In genomic region chr19:41699231-41699967, GRCh38 we compare ENCODE assay signal across 23 cellular contexts. TPM values are rescaled to one million over a fixed set of nuclear protein-coding genes. Genes with fewer than 3 reads are reported as not detected.
DNase-seq lines count a peak whose midpoint lies in the region; ATAC-seq, FAIRE-seq and TF ChIP-seq lines count a peak whose summit lies in the region.
"Had no signal": no experiment of that assay in that cellular context is flagged by ENCODE, and none has a peak within 500 bp of the region (broad histone marks: within the 10 kb centered on the region; RNA-seq: fewer than 3 reads in every experiment).

No MANE protein-coding gene starts in this region.

- ATAC-seq in activated naive CD8-positive, alpha-beta T cell treated with anti-CD3 and anti-CD28 coated beads, Interleukin-2, amount 10 ng/mL, durations not matched to agents 7 days and 5 days (ENCODE audit: low read depth), result no peak
- peak; percentile 52 for ATAC-seq in left colon
- ATAC-seq: activated CD8-positive, alpha-beta T cell treated with anti-CD3 and anti-CD28 coated beads, Interleukin-2, amount 10 ng/mL, durations not matched to agents 7 days and 5 days; activated T-helper 17 cell treated with anti-CD3 and anti-CD28 coated beads, Interleukin-2, amount 50 U/mL, for 72 hours; effector memory CD8-positive, alpha-beta T cell; Right ventricle myocardium inferior; T-cell had no signal

- no peak for TF ChIP-seq EP300 in transverse colon (IDR thresholded peaks at IDR 0.05; ENCODE audit: low read depth)

- H3K36me3 ChIP-seq in transverse colon, result no peaks in the 10 kb centered on the region
- H3K36me3 ChIP-seq: heart right ventricle, tibial nerve had no signal

- H3K9me3 Mint-ChIP-seq in activated naive CD8-positive, alpha-beta T cell treated with anti-CD3 and anti-CD28 coated beads, Interleukin-2, amount 10 ng/mL, durations not matched to agents 7 days and 5 days, result no peaks in the 10 kb centered on the region
- H3K9me3 Mint-ChIP-seq in activated naive CD8-positive, alpha-beta T cell treated with anti-CD3 and anti-CD28 coated beads for 36 hours, result no peaks in the 10 kb centered on the region
- H3K9me3 Mint-ChIP-seq: activated T-helper 17 cell treated with anti-CD3 and anti-CD28 coated beads, Interleukin-2, amount 50 U/mL, for 72 hours; effector memory CD8-positive, alpha-beta T cell; stimulated activated naive B cell treated with anti-CD40 and anti-IgM and Interleukin-4, amounts not matched to agents 10 μg/mL and 1 μg/mL and 100 μg/mL, for 72 hours; T-cell had no signal

- no peak for FAIRE-seq in frontal cortex (lab: Jason Lieb, UNC)

- WGBS in transverse colon (ENCODE audit: low coverage in 1 of 2), 2 donors, result 61% methylated on average over 17 of the region's 17 CpGs; no CpG with 5 or more reads in 1 of the 2 donors

- peaks cover 3% of the 10 kb centered on the region for H3K27me3 Mint-ChIP-seq in activated naive CD8-positive, alpha-beta T cell treated with anti-CD3 and anti-CD28 coated beads, Interleukin-2, amount 10 ng/mL, durations not matched to agents 7 days and 5 days
- peaks cover 23% of the 10 kb centered on the region for H3K27me3 Mint-ChIP-seq in activated naive CD8-positive, alpha-beta T cell treated with anti-CD3 and anti-CD28 coated beads for 36 hours

- DNase-seq in activated naive CD8-positive, alpha-beta T cell treated with anti-CD3 and anti-CD28 coated beads, Interleukin-2, amount 10 ng/mL, durations not matched to agents 7 days and 5 days, result peak; percentile 22
- DNase-seq in activated naive CD8-positive, alpha-beta T cell treated with anti-CD3 and anti-CD28 coated beads for 36 hours, result no peak
- peak; percentile 30 for DNase-seq in activated CD8-positive, alpha-beta memory T cell treated with anti-CD3 and anti-CD28 coated beads, Interleukin-2, amount 50 U/mL, for 48 hours
- DNase-seq in left colon (no peak), transverse colon (peak; percentile 36), NCI-H2227 treated with DMSO at 0.1 percent for 48 hours (lab: John Stamatoyannopoulos, UW) (no peak), GM20000 (ENCODE audit: low spot score) (no peak), frontal cortex (ENCODE audit: low spot score in 2 of 2) (no peak)
- DNase-seq: activated CD8-positive, alpha-beta T cell treated with anti-CD3 and anti-CD28 coated beads, Interleukin-2, amount 10 ng/mL, durations not matched to agents 7 days and 5 days; amniotic stem cell; central memory CD4-positive, alpha-beta T cell; effector memory CD8-positive, alpha-beta T cell; heart right ventricle; NCI-H2029 treated with DMSO at 0.1 percent for 48 hours; NCI-H524; retina; stimulated activated naive B cell treated with anti-CD40 and anti-IgM and Interleukin-4, amounts not matched to agents 10 μg/mL and 1 μg/mL and 100 μg/mL, for 72 hours had no signal

- H3K27ac ChIP-seq in transverse colon, result peak overlapping the region; percentile 78 to 84 (median 81)
- H3K27ac ChIP-seq: heart right ventricle, tibial nerve had no signal

- no peak for TF ChIP-seq CTCF in transverse colon (IDR thresholded peaks at IDR 0.05)
- TF ChIP-seq CTCF in GM20000 (IDR thresholded peaks at IDR 0.05; ENCODE audit: extremely low read depth, missing control alignments), result no peak

- no peaks in the 10 kb centered on the region for H3K36me3 Mint-ChIP-seq in activated naive CD8-positive, alpha-beta T cell treated with anti-CD3 and anti-CD28 coated beads, Interleukin-2, amount 10 ng/mL, durations not matched to agents 7 days and 5 days
- H3K36me3 Mint-ChIP-seq in activated naive CD8-positive, alpha-beta T cell treated with anti-CD3 and anti-CD28 coated beads for 36 hours, result no peaks in the 10 kb centered on the region
- H3K36me3 Mint-ChIP-seq: CD14-positive monocyte, T-cell had no signal

- no peak overlapping the region for H3K27ac Mint-ChIP-seq in activated naive CD8-positive, alpha-beta T cell treated with anti-CD3 and anti-CD28 coated beads, Interleukin-2, amount 10 ng/mL, durations not matched to agents 7 days and 5 days
- no peak overlapping the region for H3K27ac Mint-ChIP-seq in activated naive CD8-positive, alpha-beta T cell treated with anti-CD3 and anti-CD28 coated beads for 36 hours
- H3K27ac Mint-ChIP-seq: activated CD8-positive, alpha-beta T cell treated with anti-CD3 and anti-CD28 coated beads, Interleukin-2, amount 10 ng/mL, durations not matched to agents 7 days and 5 days; activated T-helper 17 cell treated with anti-CD3 and anti-CD28 coated beads, Interleukin-2, amount 50 U/mL, for 72 hours; CD14-positive monocyte; effector memory CD8-positive, alpha-beta T cell; nephron; stimulated activated naive B cell treated with anti-CD40 and anti-IgM and Interleukin-4, amounts not matched to agents 10 μg/mL and 1 μg/mL and 100 μg/mL, for 72 hours; T-cell had no signal

- H3K4me3 Mint-ChIP-seq in activated naive CD8-positive, alpha-beta T cell treated with anti-CD3 and anti-CD28 coated beads, Interleukin-2, amount 10 ng/mL, durations not matched to agents 7 days and 5 days, result no peak overlapping the region
- no peak overlapping the region for H3K4me3 Mint-ChIP-seq in activated naive CD8-positive, alpha-beta T cell treated with anti-CD3 and anti-CD28 coated beads for 36 hours
- H3K4me3 Mint-ChIP-seq: activated CD8-positive, alpha-beta T cell treated with anti-CD3 and anti-CD28 coated beads, Interleukin-2, amount 10 ng/mL, durations not matched to agents 7 days and 5 days; activated T-helper 17 cell treated with anti-CD3 and anti-CD28 coated beads, Interleukin-2, amount 50 U/mL, for 72 hours; effector memory CD8-positive, alpha-beta T cell; nephron; stimulated activated naive B cell treated with anti-CD40 and anti-IgM and Interleukin-4, amounts not matched to agents 10 μg/mL and 1 μg/mL and 100 μg/mL, for 72 hours; T-cell had no signal

- H3K4me1 ChIP-seq in transverse colon, result peaks cover 0 to 29% (median 15%) of the 10 kb centered on the region in 4 donors
- H3K4me1 ChIP-seq: heart right ventricle, tibial nerve had no signal

- H3K4me3 ChIP-seq in transverse colon, result no peak overlapping the region
- H3K4me3 ChIP-seq: heart right ventricle, tibial nerve had no signal

- no peaks in the 10 kb centered on the region for H3K4me1 Mint-ChIP-seq in activated naive CD8-positive, alpha-beta T cell treated with anti-CD3 and anti-CD28 coated beads, Interleukin-2, amount 10 ng/mL, durations not matched to agents 7 days and 5 days
- no peaks in the 10 kb centered on the region for H3K4me1 Mint-ChIP-seq in activated naive CD8-positive, alpha-beta T cell treated with anti-CD3 and anti-CD28 coated beads for 36 hours
- H3K4me1 Mint-ChIP-seq: activated T-helper 17 cell treated with anti-CD3 and anti-CD28 coated beads, Interleukin-2, amount 50 U/mL, for 72 hours; nephron; T-cell had no signal

- intact Hi-C loops in left colon (cut with DNase I, micrococcal nuclease), result no loop called here
- intact Hi-C loops in transverse colon (cut with DNase I; ENCODE audit: low total_unique reads), result no loop called here

- POLR2A ChIA-PET in activated naive CD8-positive, alpha-beta T cell treated with anti-CD3 and anti-CD28 coated beads, Interleukin-2, amount 10 ng/mL, durations not matched to agents 7 days and 5 days (lab: Charles Lee), result no interaction called here

- in situ Hi-C loops in transverse colon (cut with MboI; ENCODE audit: low pct_ligation_motif_present in 1 of 4, low pct_unique_long_range_greater_than_20kb in 1 of 4, low sequenced_read_pairs in 3 of 4), result no loop called here

- no peaks in the 10 kb centered on the region for H3K9me3 ChIP-seq in transverse colon
- H3K9me3 ChIP-seq: heart right ventricle had no signal

- H3K27me3 ChIP-seq in transverse colon, result no peaks in the 10 kb centered on the region
- H3K27me3 ChIP-seq: tibial nerve had no signal

- TF ChIP-seq POLR2A in transverse colon (IDR thresholded peaks at IDR 0.05), result no peak

RNA-seq across cellular contexts. Expression of gene CEACAM5, which starts 9.0 kb away (rescaled TPM):
- not detected for total RNA-seq in activated naive CD8-positive, alpha-beta T cell treated with anti-CD3 and anti-CD28 coated beads, Interleukin-2, amount 10 ng/mL, durations not matched to agents 7 days and 5 days
- not detected for total RNA-seq in activated naive CD8-positive, alpha-beta T cell treated with anti-CD3 and anti-CD28 coated beads for 36 hours
- total RNA-seq in left colon, result 1,000 to 10,000 TPM; 4,350 to 5,481 TPM
- 1,000 to 10,000 TPM in 3 of 4 donors, 10 to 100 TPM in 1; 95.5 to 1,964 (median 1,677) TPM for total RNA-seq in transverse colon
- not detected for total RNA-seq in frontal cortex
- total RNA-seq: activated CD8-positive, alpha-beta T cell treated with anti-CD3 and anti-CD28 coated beads, Interleukin-2, amount 10 ng/mL, durations not matched to agents 7 days and 5 days; activated T-helper 17 cell treated with anti-CD3 and anti-CD28 coated beads, Interleukin-2, amount 50 U/mL, for 72 hours; heart right ventricle; Right ventricle myocardium inferior; tibial nerve had no signal

RNA-seq across cellular contexts. Expression of gene CEACAM7, which starts 11.3 kb away (rescaled TPM):
- total RNA-seq in activated naive CD8-positive, alpha-beta T cell treated with anti-CD3 and anti-CD28 coated beads, Interleukin-2, amount 10 ng/mL, durations not matched to agents 7 days and 5 days, result not detected
- not detected for total RNA-seq in activated naive CD8-positive, alpha-beta T cell treated with anti-CD3 and anti-CD28 coated beads for 36 hours
- total RNA-seq in left colon (1,000 to 10,000 TPM; 2,049 to 2,156 TPM), transverse colon (1,000 to 10,000 TPM in 3 of 4 donors, 10 to 100 TPM in 1; 26.3 to 2,498 (median 1,946) TPM), frontal cortex (not detected)
- total RNA-seq: activated CD8-positive, alpha-beta T cell treated with anti-CD3 and anti-CD28 coated beads, Interleukin-2, amount 10 ng/mL, durations not matched to agents 7 days and 5 days; activated T-helper 17 cell treated with anti-CD3 and anti-CD28 coated beads, Interleukin-2, amount 50 U/mL, for 72 hours; heart right ventricle; Right ventricle myocardium inferior; T-cell; tibial nerve had no signal

RNA-seq across cellular contexts. Expression of gene CEACAM6, which starts 55.9 kb away (rescaled TPM):
- not detected for total RNA-seq in activated naive CD8-positive, alpha-beta T cell treated with anti-CD3 and anti-CD28 coated beads, Interleukin-2, amount 10 ng/mL, durations not matched to agents 7 days and 5 days
- total RNA-seq in activated naive CD8-positive, alpha-beta T cell treated with anti-CD3 and anti-CD28 coated beads for 36 hours, result not detected
- total RNA-seq in left colon (100 to 1,000 TPM; 485 to 596 TPM), transverse colon (100 to 1,000 TPM in 2 of 4 donors, 10 to 100 TPM in 2; 33.8 to 209 (median 104) TPM), frontal cortex (not detected)
- total RNA-seq: activated CD8-positive, alpha-beta T cell treated with anti-CD3 and anti-CD28 coated beads, Interleukin-2, amount 10 ng/mL, durations not matched to agents 7 days and 5 days; activated T-helper 17 cell treated with anti-CD3 and anti-CD28 coated beads, Interleukin-2, amount 50 U/mL, for 72 hours; Right ventricle myocardium inferior; tibial nerve had no signal

Comparison
In these comparisons a context has a peak if more than half of its experiments do, and no peak if none do; other contexts are left out.
1. DNase-seq: peak in activated naive CD8-positive, alpha-beta T cell treated with anti-CD3 and anti-CD28 coated beads, Interleukin-2, amount 10 ng/mL, durations not matched to agents 7 days and 5 days (single experiment), activated CD8-positive, alpha-beta memory T cell treated with anti-CD3 and anti-CD28 coated beads, Interleukin-2, amount 50 U/mL, for 48 hours (single experiment) and transverse colon (single experiment); none in activated naive CD8-positive, alpha-beta T cell treated with anti-CD3 and anti-CD28 coated beads for 36 hours (single experiment), left colon (0 of 2), NCI-H2227 treated with DMSO at 0.1 percent for 48 hours (single experiment), GM20000 (single experiment) and frontal cortex (0 of 2).
2. RNA of gene CEACAM5, which starts 9.0 kb away (total RNA-seq): 4,350 to 5,481 TPM in left colon and 95.5 to 1,964 TPM in transverse colon; not detected in activated naive CD8-positive, alpha-beta T cell treated with anti-CD3 and anti-CD28 coated beads, Interleukin-2, amount 10 ng/mL, durations not matched to agents 7 days and 5 days, not detected in activated naive CD8-positive, alpha-beta T cell treated with anti-CD3 and anti-CD28 coated beads for 36 hours and not detected in frontal cortex (single experiment); every median in the first group is over 10 times any median in the second.
3. RNA of gene CEACAM7, which starts 11.3 kb away (total RNA-seq): 26.3 to 2,498 TPM in transverse colon and 2,049 to 2,156 TPM in left colon; not detected in activated naive CD8-positive, alpha-beta T cell treated with anti-CD3 and anti-CD28 coated beads, Interleukin-2, amount 10 ng/mL, durations not matched to agents 7 days and 5 days, not detected in activated naive CD8-positive, alpha-beta T cell treated with anti-CD3 and anti-CD28 coated beads for 36 hours and not detected in frontal cortex (single experiment); every median in the first group is over 10 times any median in the second.
4. RNA of gene CEACAM6, which starts 55.9 kb away (total RNA-seq): 485 to 596 TPM in left colon and 33.8 to 209 TPM in transverse colon; not detected in activated naive CD8-positive, alpha-beta T cell treated with anti-CD3 and anti-CD28 coated beads, Interleukin-2, amount 10 ng/mL, durations not matched to agents 7 days and 5 days, not detected in activated naive CD8-positive, alpha-beta T cell treated with anti-CD3 and anti-CD28 coated beads for 36 hours and not detected in frontal cortex (single experiment); every median in the first group is over 10 times any median in the second.